Comparison of ENCODE assay signal across 1 cellular context in the genomic region with DNA sequence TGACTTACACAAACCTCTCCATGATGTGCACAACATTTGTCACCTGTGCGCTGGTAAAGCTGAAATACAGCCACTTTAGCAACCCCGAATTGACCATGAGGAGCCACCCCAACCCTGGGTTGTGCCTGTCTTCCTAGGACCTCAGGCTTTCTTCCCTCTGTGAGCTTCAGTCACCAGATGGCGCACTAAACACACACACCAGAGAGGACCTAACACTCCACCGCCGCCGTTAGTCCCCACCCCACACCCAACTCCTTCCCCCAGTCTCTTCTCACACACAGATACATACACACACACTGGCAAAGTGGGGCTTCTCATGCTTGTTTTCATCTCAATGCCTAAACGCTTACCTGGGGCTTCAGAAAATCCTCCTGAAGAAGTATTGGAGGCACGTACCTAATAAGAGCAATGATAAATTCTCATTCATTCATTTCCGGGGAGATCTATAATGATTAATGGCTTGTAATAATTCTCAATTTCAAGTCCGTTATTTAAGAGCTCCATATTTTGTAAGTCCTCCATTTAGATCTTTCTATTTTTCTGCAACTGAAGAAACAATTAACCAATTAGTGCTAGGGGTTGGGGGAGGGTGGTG.
TF ChIP-seq lines count a peak whose summit lies in the region.

No MANE protein-coding gene starts in this region.

TF ChIP-seq in H1, 55 proteins besides CTCF, POLR2A, EP300 and RAD21 (continued from another document):
- TF ChIP-seq CTBP2 (IDR thresholded peaks at IDR 0.05; ENCODE audit: borderline replicate concordance, insufficient read depth, insufficient read length, low read length) = no peak
- no peak for TF ChIP-seq BACH1 (IDR thresholded peaks at IDR 0.05; ENCODE audit: low read length)
- no peak for TF ChIP-seq RNF2 (IDR thresholded peaks at IDR 0.05; ENCODE audit: borderline replicate concordance, low read depth, low read length, missing control alignments, poor library complexity, severe bottlenecking)
- TF ChIP-seq GTF2F1 (IDR thresholded peaks at IDR 0.05; ENCODE audit: borderline replicate concordance, low read depth, low read length) = no peak
- TF ChIP-seq CHD1 (IDR thresholded peaks at IDR 0.05; ENCODE audit: low read depth, low read length) = no peak
- TF ChIP-seq ASH2L (IDR thresholded peaks at IDR 0.05; ENCODE audit: low read length) = no peak
